Comparison of ENCODE assay signal across 29 cellular contexts in genomic region chr18:51516478-51517038, GRCh38.
"Had no signal": no experiment of that assay in that cellular context is flagged by ENCODE, and none has a peak within 500 bp of the region (broad histone marks: within the 10 kb centered on the region; RNA-seq: fewer than 3 reads in every experiment).

No MANE protein-coding gene starts in this region.

- H3K4me3 ChIP-seq: PC-9 had no signal

- H3K27ac ChIP-seq: PC-9, RWPE1, WERI-Rb-1 had no signal

- FAIRE-seq: RCC 7860 had no signal

- DNase-seq: activated CD4-positive, alpha-beta T cell treated with anti-CD3 and anti-CD28 coated beads, Interleukin-2, amount 10 ng/mL, durations not matched to agents 7 days and 5 days; activated CD4-positive, alpha-beta T cell treated with anti-CD3 and anti-CD28 coated beads, Interleukin-2, amount 50 U/mL, for 48 hours; activated CD8-positive, alpha-beta memory T cell treated with anti-CD3 and anti-CD28 coated beads, Interleukin-2, amount 50 U/mL, for 4 hours; activated CD8-positive, alpha-beta T cell treated with anti-CD3 and anti-CD28 coated beads, Interleukin-2, amount 10 ng/mL, durations not matched to agents 7 days and 5 days; activated effector memory CD4-positive, alpha-beta T cell treated with Interleukin-2 at 50 U/mL for 16 hours; activated naive CD4-positive, alpha-beta T cell treated with anti-CD3 and anti-CD28 coated beads, Interleukin-2, amount 50 U/mL, for 16 hours; activated naive CD8-positive, alpha-beta T cell treated with anti-CD3 and anti-CD28 coated beads for 36 hours; activated T-cell treated with anti-CD3 and anti-CD28 coated beads for 4 hours; activated T-cell treated with anti-CD3 and anti-CD28 coated beads, Interleukin-2, amount 50 U/mL, for 4 hours; amniotic stem cell; aorta; KG1; NCI-H1105; NCI-H1417 treated with DMSO at 0.1 percent for 48 hours; NCI-H187 treated with DMSO at 0.1 percent for 48 hours; NCI-H2081; NCI-H2171 treated with DMSO at 0.1 percent for 48 hours; NCI-H2227 treated with DMSO at 0.1 percent for 48 hours; NCI-H446 treated with DMSO at 0.1 percent for 48 hours; NCI-H524; NK-92 treated with Interleukin-12 subunit alpha and Interleukin-12 subunit beta, amount 100 ng/mL, for 24 hours; PC-9; SIG-M5; SW 1271; T1000; WERI-Rb-1 had no signal

- H3K36me3 ChIP-seq: WERI-Rb-1 had no signal

- H3K4me2 ChIP-seq: PC-9 had no signal

- ATAC-seq: activated CD8-positive, alpha-beta T cell treated with anti-CD3 and anti-CD28 coated beads, Interleukin-2, amount 10 ng/mL, durations not matched to agents 7 days and 5 days; activated T-cell treated with anti-CD3 and anti-CD28 coated beads, Interleukin-2, amount 50 U/mL, for 4 hours; Right ventricle myocardium inferior had no signal

- H2AFZ ChIP-seq: PC-9 had no signal
